Comparison of ENCODE assay signal across 4 cellular contexts in the genomic region with DNA sequence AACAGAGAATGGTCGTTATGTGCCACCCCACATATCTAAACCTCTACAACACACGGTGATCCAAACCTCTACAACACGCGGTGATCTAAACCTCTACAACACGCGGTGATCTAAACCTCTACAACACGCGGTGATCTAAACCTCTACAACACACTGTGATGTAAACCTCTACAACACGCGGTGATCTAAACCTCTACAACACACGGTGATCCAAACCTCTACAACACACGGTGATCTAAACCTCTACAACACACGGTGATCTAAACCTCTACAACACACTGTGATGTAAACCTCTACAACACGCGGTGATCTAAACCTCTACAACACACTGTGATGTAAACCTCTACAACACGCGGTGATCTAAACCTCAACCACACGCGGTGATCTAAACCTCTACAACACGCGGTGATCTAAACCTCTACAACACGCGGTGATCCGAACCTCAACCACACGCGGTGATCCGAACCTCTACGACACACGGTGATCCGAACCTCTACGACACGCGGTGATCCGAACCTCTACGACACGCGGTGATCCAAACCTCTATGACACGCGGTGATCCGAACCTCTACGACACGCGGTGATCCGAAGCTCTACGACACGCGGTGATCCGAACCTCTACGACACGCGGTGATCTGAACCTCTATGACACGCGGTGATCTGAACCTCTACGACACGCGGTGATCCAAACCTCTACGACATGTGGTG. TPM values are rescaled to one million over a fixed set of nuclear protein-coding genes. Genes with fewer than 3 reads are reported as not detected.
"Had no signal": no experiment of that assay in that cellular context is flagged by ENCODE, and none has a peak within 500 bp of the region (broad histone marks: within the 10 kb centered on the region; RNA-seq: fewer than 3 reads in every experiment).

No MANE protein-coding gene starts in this region.

RNA-seq across cellular contexts. Expression of a gene that starts 22.3 kb away (rescaled TPM):
- total RNA-seq: cerebellum, epithelial cell of proximal tubule, fibroblast of villous mesenchyme, progenitor cell of endocrine pancreas had no signal
